In the genomic region with DNA sequence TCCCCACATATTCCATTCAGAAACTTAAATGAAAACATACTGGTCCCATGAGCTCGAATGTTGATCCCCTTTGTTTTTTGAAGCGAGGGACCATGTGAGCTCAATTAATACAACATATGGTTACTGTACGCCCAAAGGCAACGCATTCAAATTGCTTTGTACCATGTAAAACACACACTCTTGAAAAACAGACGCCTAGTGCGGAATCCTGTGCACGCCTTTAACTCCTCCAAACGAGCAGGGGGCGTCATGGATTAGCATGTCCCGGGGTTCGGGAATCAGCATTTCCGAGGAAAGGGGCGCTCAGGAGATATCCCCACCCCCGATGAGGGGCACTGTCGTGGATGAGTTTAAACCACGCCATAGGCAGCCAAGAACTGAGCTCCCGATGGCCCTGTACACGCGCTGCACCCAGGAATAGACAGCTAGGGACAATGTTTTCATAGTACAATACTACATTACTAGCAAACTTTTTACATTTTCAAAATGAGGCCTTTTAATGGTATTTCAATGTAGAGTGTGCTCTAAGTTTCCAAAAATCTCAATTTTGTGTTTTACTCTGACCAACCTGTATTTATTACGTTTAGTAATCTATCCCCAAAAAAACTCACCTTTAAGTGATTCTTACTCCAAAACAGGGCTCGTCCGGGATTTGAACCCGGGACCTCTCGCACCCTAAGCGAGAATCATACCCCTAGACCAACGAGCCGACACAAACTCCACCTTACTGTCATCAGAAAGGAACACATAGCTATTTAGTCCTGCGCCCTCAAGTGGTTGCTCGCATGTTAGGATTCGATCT, we compare ENCODE assay signal across 1 cellular context.
A peak's percentile ranks its signal among the peaks of the same experiment; 100 is the strongest.
TF ChIP-seq lines count a peak whose summit lies in the region.

No MANE protein-coding gene starts in this region.

TF ChIP-seq in WTC11, 78 proteins besides CTCF, POLR2A, EP300 and RAD21 (continued from another document):
- TF ChIP-seq, protein P1, sequence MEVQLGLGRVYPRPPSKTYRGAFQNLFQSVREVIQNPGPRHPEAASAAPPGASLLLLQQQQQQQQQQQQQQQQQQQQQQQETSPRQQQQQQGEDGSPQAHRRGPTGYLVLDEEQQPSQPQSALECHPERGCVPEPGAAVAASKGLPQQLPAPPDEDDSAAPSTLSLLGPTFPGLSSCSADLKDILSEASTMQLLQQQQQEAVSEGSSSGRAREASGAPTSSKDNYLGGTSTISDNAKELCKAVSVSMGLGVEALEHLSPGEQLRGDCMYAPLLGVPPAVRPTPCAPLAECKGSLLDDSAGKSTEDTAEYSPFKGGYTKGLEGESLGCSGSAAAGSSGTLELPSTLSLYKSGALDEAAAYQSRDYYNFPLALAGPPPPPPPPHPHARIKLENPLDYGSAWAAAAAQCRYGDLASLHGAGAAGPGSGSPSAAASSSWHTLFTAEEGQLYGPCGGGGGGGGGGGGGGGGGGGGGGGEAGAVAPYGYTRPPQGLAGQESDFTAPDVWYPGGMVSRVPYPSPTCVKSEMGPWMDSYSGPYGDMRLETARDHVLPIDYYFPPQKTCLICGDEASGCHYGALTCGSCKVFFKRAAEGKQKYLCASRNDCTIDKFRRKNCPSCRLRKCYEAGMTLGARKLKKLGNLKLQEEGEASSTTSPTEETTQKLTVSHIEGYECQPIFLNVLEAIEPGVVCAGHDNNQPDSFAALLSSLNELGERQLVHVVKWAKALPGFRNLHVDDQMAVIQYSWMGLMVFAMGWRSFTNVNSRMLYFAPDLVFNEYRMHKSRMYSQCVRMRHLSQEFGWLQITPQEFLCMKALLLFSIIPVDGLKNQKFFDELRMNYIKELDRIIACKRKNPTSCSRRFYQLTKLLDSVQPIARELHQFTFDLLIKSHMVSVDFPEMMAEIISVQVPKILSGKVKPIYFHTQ (CRISPR knock-in tag; IDR thresholded peaks at IDR 0.05) = no peak
- TF ChIP-seq, protein P2, sequence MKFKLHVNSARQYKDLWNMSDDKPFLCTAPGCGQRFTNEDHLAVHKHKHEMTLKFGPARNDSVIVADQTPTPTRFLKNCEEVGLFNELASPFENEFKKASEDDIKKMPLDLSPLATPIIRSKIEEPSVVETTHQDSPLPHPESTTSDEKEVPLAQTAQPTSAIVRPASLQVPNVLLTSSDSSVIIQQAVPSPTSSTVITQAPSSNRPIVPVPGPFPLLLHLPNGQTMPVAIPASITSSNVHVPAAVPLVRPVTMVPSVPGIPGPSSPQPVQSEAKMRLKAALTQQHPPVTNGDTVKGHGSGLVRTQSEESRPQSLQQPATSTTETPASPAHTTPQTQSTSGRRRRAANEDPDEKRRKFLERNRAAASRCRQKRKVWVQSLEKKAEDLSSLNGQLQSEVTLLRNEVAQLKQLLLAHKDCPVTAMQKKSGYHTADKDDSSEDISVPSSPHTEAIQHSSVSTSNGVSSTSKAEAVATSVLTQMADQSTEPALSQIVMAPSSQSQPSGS (CRISPR knock-in tag; IDR thresholded peaks at IDR 0.05; ENCODE audit: borderline replicate concordance, low read depth) = no peak
- TF ChIP-seq, protein P3, sequence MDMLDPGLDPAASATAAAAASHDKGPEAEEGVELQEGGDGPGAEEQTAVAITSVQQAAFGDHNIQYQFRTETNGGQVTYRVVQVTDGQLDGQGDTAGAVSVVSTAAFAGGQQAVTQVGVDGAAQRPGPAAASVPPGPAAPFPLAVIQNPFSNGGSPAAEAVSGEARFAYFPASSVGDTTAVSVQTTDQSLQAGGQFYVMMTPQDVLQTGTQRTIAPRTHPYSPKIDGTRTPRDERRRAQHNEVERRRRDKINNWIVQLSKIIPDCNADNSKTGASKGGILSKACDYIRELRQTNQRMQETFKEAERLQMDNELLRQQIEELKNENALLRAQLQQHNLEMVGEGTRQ (CRISPR knock-in tag; IDR thresholded peaks at IDR 0.05) = no peak
- TF ChIP-seq, protein P4, sequence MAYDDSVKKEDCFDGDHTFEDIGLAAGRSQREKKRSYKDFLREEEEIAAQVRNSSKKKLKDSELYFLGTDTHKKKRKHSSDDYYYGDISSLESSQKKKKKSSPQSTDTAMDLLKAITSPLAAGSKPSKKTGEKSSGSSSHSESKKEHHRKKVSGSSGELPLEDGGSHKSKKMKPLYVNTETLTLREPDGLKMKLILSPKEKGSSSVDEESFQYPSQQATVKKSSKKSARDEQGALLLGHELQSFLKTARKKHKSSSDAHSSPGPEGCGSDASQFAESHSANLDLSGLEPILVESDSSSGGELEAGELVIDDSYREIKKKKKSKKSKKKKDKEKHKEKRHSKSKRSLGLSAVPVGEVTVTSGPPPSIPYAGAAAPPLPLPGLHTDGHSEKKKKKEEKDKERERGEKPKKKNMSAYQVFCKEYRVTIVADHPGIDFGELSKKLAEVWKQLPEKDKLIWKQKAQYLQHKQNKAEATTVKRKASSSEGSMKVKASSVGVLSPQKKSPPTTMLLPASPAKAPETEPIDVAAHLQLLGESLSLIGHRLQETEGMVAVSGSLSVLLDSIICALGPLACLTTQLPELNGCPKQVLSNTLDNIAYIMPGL (CRISPR knock-in tag; IDR thresholded peaks at IDR 0.05) = peak; percentile 90
- TF ChIP-seq HMGA2 (CRISPR knock-in tag; IDR thresholded peaks at IDR 0.05) (0 out of 2 replicates have a peak, but pooled peaks have one; percentile 1), SMAD3 (CRISPR knock-in tag; IDR thresholded peaks at IDR 0.05; ENCODE audit: borderline replicate concordance) (peak; percentile 22; the same call in 1 of the 2 replicates), ZNF232 (CRISPR knock-in tag; IDR thresholded peaks at IDR 0.05) (0 out of 2 replicates have a peak, but pooled peaks have one; percentile 44), ELF4 (CRISPR knock-in tag; IDR thresholded peaks at IDR 0.05; ENCODE audit: low read depth) (no peak), ETV6 (CRISPR knock-in tag; IDR thresholded peaks at IDR 0.05) (peak; percentile 72; the same call in 1 of the 2 replicates)
- TF ChIP-seq, protein P5, sequence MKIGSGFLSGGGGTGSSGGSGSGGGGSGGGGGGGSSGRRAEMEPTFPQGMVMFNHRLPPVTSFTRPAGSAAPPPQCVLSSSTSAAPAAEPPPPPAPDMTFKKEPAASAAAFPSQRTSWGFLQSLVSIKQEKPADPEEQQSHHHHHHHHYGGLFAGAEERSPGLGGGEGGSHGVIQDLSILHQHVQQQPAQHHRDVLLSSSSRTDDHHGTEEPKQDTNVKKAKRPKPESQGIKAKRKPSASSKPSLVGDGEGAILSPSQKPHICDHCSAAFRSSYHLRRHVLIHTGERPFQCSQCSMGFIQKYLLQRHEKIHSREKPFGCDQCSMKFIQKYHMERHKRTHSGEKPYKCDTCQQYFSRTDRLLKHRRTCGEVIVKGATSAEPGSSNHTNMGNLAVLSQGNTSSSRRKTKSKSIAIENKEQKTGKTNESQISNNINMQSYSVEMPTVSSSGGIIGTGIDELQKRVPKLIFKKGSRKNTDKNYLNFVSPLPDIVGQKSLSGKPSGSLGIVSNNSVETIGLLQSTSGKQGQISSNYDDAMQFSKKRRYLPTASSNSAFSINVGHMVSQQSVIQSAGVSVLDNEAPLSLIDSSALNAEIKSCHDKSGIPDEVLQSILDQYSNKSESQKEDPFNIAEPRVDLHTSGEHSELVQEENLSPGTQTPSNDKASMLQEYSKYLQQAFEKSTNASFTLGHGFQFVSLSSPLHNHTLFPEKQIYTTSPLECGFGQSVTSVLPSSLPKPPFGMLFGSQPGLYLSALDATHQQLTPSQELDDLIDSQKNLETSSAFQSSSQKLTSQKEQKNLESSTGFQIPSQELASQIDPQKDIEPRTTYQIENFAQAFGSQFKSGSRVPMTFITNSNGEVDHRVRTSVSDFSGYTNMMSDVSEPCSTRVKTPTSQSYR (CRISPR knock-in tag; IDR thresholded peaks at IDR 0.05) = no peak
